ENCODE assay signal across 24 cellular contexts in genomic region chr13:31408927-31409326, GRCh38.
"Had no signal": no experiment of that assay in that cellular context is flagged by ENCODE, and none has a peak within 500 bp of the region (broad histone marks: within the 10 kb centered on the region; RNA-seq: fewer than 3 reads in every experiment).

No MANE protein-coding gene starts in this region.

- H3K79me2 ChIP-seq: parathyroid adenoma had no signal

- H2AFZ ChIP-seq: parathyroid adenoma had no signal

- H3K9ac ChIP-seq: neural progenitor cell, parathyroid adenoma had no signal

- H3K4me1 ChIP-seq: parathyroid adenoma, psoas muscle, right lobe of liver, sigmoid colon, stomach, testis, tibial artery, upper lobe of right lung, uterus had no signal

- H3K27ac ChIP-seq: neural progenitor cell, ovary, parathyroid adenoma, psoas muscle, right lobe of liver, sigmoid colon, stomach, testis, tibial artery, transverse colon, upper lobe of right lung, uterus had no signal

- H3K4me3 ChIP-seq: neural progenitor cell, ovary, psoas muscle, right lobe of liver, sigmoid colon, stomach, testis, tibial artery, transverse colon, upper lobe of right lung, uterus had no signal

- ATAC-seq: natural killer cell; psoas muscle; right cardiac atrium; right lobe of liver; stimulated activated effector memory CD8-positive, alpha-beta T cell treated with anti-CD3 and anti-CD28 coated beads, Interleukin-12 subunit alpha, Interleukin-12 subunit beta, amount 100 ng/mL, for 72 hours; upper lobe of right lung had no signal

- H3K4me2 ChIP-seq: neural progenitor cell had no signal

- H3K27me3 ChIP-seq: neural progenitor cell, ovary, right lobe of liver, sigmoid colon, testis, transverse colon, uterus had no signal

- H3K9me3 ChIP-seq: ovary, psoas muscle, right lobe of liver, sigmoid colon, stomach, testis, tibial artery, transverse colon, upper lobe of right lung, uterus had no signal

- H3K36me3 ChIP-seq: neural progenitor cell, ovary, right lobe of liver, sigmoid colon, stomach, tibial artery, transverse colon, upper lobe of right lung, uterus had no signal

- DNase-seq: natural killer cell; occipital lobe; ovary; posterior cingulate gyrus; psoas muscle; right cardiac atrium; right lobe of liver; sigmoid colon; small intestine; stimulated activated CD4-positive, alpha-beta T cell treated with anti-CD3 and anti-CD28 coated beads, Interleukin-15, amount 100 ng/mL, for 24 hours; stimulated activated CD4-positive, alpha-beta T cell treated with anti-CD3 and anti-CD28 coated beads, Interleukin-2, amount 100 ng/mL, for 24 hours; stimulated activated CD4-positive, alpha-beta T cell treated with anti-CD3 and anti-CD28 coated beads, Interleukin-2, amount 100 ng/mL, for 48 hours; stimulated activated CD4-positive, alpha-beta T cell treated with anti-CD3 and anti-CD28 coated beads, Interleukin-4, amount 100 ng/mL, for 24 hours; stimulated activated naive B cell treated with anti-CD40 and anti-IgM and Interleukin-4, amounts not matched to agents 10 μg/mL and 1 μg/mL and 100 μg/mL, for 72 hours; stimulated activated naive CD4-positive, alpha-beta T cell treated with Interleukin-2 at 50 U/mL for 16 hours; stomach; testis; tibial artery; transverse colon; upper lobe of right lung; uterus had no signal
